Comparison of ENCODE assay signal across 1 cellular context in the genomic region with DNA sequence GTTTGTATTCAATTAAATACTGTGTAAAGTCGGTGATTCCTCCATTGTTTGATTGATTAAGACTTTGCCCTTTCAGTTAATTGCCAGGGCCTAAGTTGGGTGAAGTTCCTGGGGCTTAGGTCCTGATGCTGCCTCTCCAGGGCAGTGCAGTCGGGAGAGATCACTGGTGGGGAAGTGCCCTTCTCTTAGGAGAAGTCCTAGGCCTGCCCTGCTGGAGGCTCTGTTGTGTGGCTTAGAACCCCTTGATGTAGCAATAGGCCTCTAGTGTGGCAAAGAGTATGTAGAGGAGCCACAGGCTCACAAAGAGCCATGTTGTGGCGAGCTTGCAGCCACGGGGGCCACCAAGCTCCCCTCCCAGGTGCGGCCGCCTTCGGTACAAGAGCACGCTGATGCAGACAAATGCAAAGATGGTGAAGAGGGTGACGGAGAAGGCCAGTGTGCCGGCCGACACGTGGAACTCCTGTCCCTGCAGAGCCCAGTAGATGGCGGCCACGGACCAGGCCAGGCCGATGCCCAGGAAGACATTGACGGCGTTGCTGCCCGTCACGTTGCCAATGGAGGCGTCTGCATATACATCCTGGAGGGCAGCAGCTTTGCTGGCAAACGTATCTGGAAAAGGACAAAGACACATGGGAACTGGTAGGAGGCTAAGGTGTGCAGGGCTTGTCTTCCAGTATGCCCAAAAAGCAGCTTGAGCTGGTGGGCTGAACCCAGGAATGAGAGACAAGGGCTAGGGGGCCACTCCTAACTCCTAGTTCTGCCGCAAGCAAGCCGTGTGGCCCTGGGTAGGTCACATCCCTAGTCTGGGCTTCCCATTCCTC.
TF ChIP-seq lines count a peak whose summit lies in the region.

No MANE protein-coding gene starts in this region.

TF ChIP-seq in HepG2, 621 proteins besides CTCF, POLR2A, EP300 and RAD21 (continued from another document and continues in another):
- TF ChIP-seq, protein P1, sequence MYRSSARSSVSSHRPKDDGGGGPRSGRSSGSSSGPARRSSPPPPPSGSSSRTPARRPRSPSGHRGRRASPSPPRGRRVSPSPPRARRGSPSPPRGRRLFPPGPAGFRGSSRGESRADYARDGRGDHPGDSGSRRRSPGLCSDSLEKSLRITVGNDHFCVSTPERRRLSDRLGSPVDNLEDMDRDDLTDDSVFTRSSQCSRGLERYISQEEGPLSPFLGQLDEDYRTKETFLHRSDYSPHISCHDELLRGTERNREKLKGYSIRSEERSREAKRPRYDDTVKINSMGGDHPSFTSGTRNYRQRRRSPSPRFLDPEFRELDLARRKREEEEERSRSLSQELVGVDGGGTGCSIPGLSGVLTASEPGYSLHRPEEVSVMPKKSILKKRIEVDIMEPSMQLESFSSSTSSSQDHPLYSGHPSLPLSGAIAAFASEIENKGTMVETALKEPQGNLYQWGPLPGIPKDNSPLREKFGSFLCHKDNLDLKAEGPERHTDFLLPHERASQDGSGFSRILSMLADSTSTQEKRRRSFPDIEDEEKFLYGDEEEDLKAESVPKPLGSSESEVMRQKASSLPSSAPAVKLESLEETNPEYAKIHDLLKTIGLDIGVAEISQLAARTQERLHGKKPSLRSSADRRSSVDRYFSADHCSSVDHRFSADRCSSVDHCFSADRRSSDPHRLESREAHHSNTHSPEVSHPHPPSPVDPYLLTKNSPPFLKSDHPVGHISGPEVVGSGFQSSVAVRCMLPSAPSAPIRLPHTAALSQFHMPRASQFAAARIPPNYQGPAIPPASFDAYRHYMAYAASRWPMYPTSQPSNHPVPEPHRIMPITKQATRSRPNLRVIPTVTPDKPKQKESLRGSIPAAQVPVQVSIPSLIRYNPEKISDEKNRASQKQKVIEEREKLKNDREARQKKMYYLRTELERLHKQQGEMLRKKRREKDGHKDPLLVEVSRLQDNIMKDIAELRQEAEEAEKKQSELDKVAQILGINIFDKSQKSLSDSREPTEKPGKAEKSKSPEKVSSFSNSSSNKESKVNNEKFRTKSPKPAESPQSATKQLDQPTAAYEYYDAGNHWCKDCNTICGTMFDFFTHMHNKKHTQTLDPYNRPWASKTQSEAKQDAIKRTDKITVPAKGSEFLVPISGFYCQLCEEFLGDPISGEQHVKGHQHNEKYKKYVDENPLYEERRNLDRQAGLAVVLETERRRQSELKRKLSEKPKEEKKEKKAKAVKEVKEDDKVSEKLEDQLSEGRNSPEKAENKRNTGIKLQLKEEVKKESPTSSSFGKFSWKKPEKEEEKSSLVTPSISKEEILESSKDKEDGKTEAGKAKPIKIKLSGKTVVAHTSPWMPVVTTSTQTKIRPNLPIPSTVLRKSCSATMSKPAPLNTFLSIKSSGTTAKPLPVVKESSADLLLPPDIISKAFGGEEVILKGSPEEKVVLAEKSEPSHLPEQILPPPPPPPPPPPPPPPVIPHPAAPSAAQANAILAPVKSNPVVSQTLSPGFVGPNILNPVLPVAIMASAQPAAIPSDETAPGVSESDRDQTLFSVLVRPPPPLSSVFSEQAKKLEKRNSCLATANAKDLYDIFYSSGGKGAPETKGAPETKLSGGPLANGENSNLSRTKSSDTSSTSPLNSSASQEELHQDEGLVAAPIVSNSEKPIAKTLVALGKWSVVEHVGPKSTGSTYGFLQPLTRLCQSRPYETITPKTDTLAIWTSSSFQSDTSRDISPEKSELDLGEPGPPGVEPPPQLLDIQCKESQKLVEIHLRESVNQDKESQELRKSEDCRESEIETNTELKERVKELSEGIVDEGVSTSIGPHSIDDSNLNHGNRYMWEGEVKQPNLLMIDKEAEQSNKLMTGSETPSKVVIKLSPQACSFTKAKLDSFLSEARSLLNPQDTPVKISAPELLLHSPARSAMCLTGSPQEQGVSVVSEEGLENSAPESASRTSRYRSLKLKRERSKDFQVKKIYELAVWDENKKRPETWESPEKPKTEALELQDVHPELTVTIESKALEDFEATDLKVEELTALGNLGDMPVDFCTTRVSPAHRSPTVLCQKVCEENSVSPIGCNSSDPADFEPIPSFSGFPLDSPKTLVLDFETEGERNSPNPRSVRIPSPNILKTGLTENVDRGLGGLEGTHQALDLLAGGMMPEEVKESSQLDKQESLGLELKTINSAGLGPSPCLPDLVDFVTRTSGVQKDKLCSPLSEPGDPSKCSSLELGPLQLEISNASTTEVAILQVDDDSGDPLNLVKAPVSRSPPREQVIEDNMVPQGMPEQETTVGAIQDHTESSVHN (CRISPR knock-in tag; IDR thresholded peaks at IDR 0.05): no peak
- TF ChIP-seq, protein P2, sequence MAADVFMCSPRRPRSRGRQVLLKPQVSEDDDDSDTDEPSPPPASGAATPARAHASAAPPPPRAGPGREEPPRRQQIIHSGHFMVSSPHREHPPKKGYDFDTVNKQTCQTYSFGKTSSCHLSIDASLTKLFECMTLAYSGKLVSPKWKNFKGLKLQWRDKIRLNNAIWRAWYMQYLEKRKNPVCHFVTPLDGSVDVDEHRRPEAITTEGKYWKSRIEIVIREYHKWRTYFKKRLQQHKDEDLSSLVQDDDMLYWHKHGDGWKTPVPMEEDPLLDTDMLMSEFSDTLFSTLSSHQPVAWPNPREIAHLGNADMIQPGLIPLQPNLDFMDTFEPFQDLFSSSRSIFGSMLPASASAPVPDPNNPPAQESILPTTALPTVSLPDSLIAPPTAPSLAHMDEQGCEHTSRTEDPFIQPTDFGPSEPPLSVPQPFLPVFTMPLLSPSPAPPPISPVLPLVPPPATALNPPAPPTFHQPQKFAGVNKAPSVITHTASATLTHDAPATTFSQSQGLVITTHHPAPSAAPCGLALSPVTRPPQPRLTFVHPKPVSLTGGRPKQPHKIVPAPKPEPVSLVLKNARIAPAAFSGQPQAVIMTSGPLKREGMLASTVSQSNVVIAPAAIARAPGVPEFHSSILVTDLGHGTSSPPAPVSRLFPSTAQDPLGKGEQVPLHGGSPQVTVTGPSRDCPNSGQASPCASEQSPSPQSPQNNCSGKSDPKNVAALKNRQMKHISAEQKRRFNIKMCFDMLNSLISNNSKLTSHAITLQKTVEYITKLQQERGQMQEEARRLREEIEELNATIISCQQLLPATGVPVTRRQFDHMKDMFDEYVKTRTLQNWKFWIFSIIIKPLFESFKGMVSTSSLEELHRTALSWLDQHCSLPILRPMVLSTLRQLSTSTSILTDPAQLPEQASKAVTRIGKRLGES (CRISPR knock-in tag; IDR thresholded peaks at IDR 0.05; ENCODE audit: borderline replicate concordance): no peak
- no peak for TF ChIP-seq ZNF432 (CRISPR knock-in tag; IDR thresholded peaks at IDR 0.05; ENCODE audit: borderline replicate concordance)
- no peak for TF ChIP-seq SMAD9 (CRISPR knock-in tag; IDR thresholded peaks at IDR 0.05)
- peak; percentile 93; the same call in 1 of the 2 replicates for TF ChIP-seq ZNF788 (CRISPR knock-in tag; IDR thresholded peaks at IDR 0.05; ENCODE audit: borderline replicate concordance)
- TF ChIP-seq ZNF816 (CRISPR knock-in tag; IDR thresholded peaks at IDR 0.05; ENCODE audit: borderline replicate concordance): no peak
- TF ChIP-seq KDM3A (CRISPR knock-in tag; IDR thresholded peaks at IDR 0.05; ENCODE audit: low read depth): peak; percentile 97
- TF ChIP-seq NFRKB (IDR thresholded peaks at IDR 0.05): no peak
- no peak for TF ChIP-seq ATAD3A (CRISPR knock-in tag; IDR thresholded peaks at IDR 0.05)
- TF ChIP-seq MEIS2 (CRISPR knock-in tag; IDR thresholded peaks at IDR 0.05): no peak; the same call in 1 of the 2 replicates
- TF ChIP-seq ZNF136 (CRISPR knock-in tag; IDR thresholded peaks at IDR 0.05; ENCODE audit: low read depth): 0 out of 2 replicates have a peak, but pooled peaks have one; percentile 26
- no peak for TF ChIP-seq HMG20B (CRISPR knock-in tag; conservative IDR thresholded peaks at IDR 0.05)
- no peak for TF ChIP-seq HHEX (CRISPR knock-in tag; IDR thresholded peaks at IDR 0.05)
- TF ChIP-seq, protein P3, sequence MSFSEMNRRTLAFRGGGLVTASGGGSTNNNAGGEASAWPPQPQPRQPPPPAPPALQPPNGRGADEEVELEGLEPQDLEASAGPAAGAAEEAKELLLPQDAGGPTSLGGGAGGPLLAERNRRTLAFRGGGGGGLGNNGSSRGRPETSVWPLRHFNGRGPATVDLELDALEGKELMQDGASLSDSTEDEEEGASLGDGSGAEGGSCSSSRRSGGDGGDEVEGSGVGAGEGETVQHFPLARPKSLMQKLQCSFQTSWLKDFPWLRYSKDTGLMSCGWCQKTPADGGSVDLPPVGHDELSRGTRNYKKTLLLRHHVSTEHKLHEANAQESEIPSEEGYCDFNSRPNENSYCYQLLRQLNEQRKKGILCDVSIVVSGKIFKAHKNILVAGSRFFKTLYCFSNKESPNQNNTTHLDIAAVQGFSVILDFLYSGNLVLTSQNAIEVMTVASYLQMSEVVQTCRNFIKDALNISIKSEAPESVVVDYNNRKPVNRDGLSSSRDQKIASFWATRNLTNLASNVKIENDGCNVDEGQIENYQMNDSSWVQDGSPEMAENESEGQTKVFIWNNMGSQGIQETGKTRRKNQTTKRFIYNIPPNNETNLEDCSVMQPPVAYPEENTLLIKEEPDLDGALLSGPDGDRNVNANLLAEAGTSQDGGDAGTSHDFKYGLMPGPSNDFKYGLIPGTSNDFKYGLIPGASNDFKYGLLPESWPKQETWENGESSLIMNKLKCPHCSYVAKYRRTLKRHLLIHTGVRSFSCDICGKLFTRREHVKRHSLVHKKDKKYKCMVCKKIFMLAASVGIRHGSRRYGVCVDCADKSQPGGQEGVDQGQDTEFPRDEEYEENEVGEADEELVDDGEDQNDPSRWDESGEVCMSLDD (CRISPR knock-in tag; IDR thresholded peaks at IDR 0.05; ENCODE audit: borderline replicate concordance): no peak; the same call in 1 of the 2 replicates
- TF ChIP-seq, protein P4, sequence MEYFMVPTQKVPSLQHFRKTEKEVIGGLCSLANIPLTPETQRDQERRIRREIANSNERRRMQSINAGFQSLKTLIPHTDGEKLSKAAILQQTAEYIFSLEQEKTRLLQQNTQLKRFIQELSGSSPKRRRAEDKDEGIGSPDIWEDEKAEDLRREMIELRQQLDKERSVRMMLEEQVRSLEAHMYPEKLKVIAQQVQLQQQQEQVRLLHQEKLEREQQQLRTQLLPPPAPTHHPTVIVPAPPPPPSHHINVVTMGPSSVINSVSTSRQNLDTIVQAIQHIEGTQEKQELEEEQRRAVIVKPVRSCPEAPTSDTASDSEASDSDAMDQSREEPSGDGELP (IDR thresholded peaks at IDR 0.05; ENCODE audit: borderline replicate concordance, low read depth): no peak
- TF ChIP-seq, protein P5, sequence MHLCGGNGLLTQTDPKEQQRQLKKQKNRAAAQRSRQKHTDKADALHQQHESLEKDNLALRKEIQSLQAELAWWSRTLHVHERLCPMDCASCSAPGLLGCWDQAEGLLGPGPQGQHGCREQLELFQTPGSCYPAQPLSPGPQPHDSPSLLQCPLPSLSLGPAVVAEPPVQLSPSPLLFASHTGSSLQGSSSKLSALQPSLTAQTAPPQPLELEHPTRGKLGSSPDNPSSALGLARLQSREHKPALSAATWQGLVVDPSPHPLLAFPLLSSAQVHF (CRISPR knock-in tag; IDR thresholded peaks at IDR 0.05): no peak
- TF ChIP-seq PRMT3 (CRISPR knock-in tag; IDR thresholded peaks at IDR 0.05; ENCODE audit: borderline replicate concordance, low read depth): no peak
- TF ChIP-seq SMAD1 (CRISPR knock-in tag; IDR thresholded peaks at IDR 0.05; ENCODE audit: borderline replicate concordance, low read depth): no peak; the same call in 1 of the 2 replicates
- TF ChIP-seq IKZF4 (CRISPR knock-in tag; IDR thresholded peaks at IDR 0.05; ENCODE audit: borderline replicate concordance, low read depth, not compliant biosample characterization): peak; percentile 67
- no peak for TF ChIP-seq ADNP (CRISPR knock-in tag; IDR thresholded peaks at IDR 0.05)
- TF ChIP-seq SRF (IDR thresholded peaks at IDR 0.05; ENCODE audit: low read depth, low read length): no peak
- TF ChIP-seq, protein P6, sequence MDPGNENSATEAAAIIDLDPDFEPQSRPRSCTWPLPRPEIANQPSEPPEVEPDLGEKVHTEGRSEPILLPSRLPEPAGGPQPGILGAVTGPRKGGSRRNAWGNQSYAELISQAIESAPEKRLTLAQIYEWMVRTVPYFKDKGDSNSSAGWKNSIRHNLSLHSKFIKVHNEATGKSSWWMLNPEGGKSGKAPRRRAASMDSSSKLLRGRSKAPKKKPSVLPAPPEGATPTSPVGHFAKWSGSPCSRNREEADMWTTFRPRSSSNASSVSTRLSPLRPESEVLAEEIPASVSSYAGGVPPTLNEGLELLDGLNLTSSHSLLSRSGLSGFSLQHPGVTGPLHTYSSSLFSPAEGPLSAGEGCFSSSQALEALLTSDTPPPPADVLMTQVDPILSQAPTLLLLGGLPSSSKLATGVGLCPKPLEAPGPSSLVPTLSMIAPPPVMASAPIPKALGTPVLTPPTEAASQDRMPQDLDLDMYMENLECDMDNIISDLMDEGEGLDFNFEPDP (CRISPR knock-in tag; conservative IDR thresholded peaks at IDR 0.05): 0 out of 2 replicates have a peak, but pooled peaks have one; percentile 75
- TF ChIP-seq ZNF563 (CRISPR knock-in tag; IDR thresholded peaks at IDR 0.05): no peak
- TF ChIP-seq ZKSCAN8 (CRISPR knock-in tag; IDR thresholded peaks at IDR 0.05; ENCODE audit: borderline replicate concordance): peak; percentile 31; the same call in 1 of the 2 replicates
- TF ChIP-seq ZBTB21 (CRISPR knock-in tag; IDR thresholded peaks at IDR 0.05): 0 out of 2 replicates have a peak, but pooled peaks have one; percentile 22
- TF ChIP-seq ZNF44 (CRISPR knock-in tag; IDR thresholded peaks at IDR 0.05): peak; percentile 48; the same call in 1 of the 2 replicates
- TF ChIP-seq, protein P7, sequence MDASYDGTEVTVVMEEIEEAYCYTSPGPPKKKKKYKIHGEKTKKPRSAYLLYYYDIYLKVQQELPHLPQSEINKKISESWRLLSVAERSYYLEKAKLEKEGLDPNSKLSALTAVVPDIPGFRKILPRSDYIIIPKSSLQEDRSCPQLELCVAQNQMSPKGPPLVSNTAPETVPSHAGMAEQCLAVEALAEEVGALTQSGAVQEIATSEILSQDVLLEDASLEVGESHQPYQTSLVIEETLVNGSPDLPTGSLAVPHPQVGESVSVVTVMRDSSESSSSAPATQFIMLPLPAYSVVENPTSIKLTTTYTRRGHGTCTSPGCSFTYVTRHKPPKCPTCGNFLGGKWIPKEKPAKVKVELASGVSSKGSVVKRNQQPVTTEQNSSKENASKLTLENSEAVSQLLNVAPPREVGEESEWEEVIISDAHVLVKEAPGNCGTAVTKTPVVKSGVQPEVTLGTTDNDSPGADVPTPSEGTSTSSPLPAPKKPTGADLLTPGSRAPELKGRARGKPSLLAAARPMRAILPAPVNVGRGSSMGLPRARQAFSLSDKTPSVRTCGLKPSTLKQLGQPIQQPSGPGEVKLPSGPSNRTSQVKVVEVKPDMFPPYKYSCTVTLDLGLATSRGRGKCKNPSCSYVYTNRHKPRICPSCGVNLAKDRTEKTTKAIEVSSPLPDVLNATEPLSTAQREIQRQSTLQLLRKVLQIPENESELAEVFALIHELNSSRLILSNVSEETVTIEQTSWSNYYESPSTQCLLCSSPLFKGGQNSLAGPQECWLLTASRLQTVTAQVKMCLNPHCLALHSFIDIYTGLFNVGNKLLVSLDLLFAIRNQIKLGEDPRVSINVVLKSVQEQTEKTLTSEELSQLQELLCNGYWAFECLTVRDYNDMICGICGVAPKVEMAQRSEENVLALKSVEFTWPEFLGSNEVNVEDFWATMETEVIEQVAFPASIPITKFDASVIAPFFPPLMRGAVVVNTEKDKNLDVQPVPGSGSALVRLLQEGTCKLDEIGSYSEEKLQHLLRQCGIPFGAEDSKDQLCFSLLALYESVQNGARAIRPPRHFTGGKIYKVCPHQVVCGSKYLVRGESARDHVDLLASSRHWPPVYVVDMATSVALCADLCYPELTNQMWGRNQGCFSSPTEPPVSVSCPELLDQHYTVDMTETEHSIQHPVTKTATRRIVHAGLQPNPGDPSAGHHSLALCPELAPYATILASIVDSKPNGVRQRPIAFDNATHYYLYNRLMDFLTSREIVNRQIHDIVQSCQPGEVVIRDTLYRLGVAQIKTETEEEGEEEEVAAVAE (CRISPR knock-in tag; IDR thresholded peaks at IDR 0.05; ENCODE audit: borderline replicate concordance): no peak
- peak; percentile 64 for TF ChIP-seq FOSL2 (CRISPR knock-in tag; IDR thresholded peaks at IDR 0.05)
